In the genomic region with DNA sequence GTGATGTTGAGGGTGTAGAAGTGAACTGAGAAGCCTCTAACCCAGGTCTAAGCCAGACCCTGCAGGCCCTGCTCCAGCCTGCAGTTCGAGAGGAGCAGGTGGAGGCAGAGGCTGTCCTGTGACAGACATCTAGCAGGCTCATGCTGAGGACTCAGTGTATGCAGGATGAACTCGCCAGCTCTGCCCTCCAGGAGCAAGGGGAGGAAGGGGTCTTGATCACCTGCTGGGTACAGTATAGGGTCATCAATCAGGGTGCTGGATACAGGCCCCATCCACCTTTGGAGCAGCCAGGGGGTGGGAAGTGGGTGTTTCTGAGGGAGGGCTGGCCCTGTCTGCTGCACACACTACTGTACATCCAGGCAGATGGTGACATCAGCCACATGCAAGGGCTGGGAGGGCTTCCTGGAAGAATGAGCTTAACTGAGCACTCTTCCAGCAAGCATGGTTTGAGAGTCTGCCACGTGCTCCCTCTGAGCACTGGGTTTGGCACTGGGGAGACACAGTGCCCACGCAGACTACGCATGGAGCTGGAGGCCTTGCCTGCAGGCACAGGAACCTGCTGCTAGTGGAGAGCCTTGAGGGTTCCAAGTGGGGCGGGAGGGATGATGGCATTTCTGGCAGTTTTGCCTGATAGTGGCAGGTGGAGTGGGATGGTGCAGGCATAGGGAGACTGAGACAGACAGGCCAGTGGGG, we compare ENCODE assay signal across 22 cellular contexts. TPM values are rescaled to one million over a fixed set of nuclear protein-coding genes. Genes with fewer than 3 reads are reported as not detected.
"Had no signal": no experiment of that assay in that cellular context is flagged by ENCODE, and none has a peak within 500 bp of the region (broad histone marks: within the 10 kb centered on the region; RNA-seq: fewer than 3 reads in every experiment).

No MANE protein-coding gene starts in this region.

- H3K36me3 Mint-ChIP-seq: activated naive CD4-positive, alpha-beta T cell treated with anti-CD3 and anti-CD28 coated beads, Interleukin-2, amount 50 U/mL, for 72 hours; mesothelial cell of epicardium; WTC11 had no signal

- H3K36me3 ChIP-seq: heart left ventricle, pancreas, thyroid gland had no signal

- H3K27ac Mint-ChIP-seq: activated CD8-positive, alpha-beta T cell treated with anti-CD3 and anti-CD28 coated beads for 36 hours; activated naive CD4-positive, alpha-beta T cell treated with anti-CD3 and anti-CD28 coated beads, Interleukin-2, amount 50 U/mL, for 72 hours; mesothelial cell of epicardium; stimulated activated memory B cell treated with anti-CD40 and anti-IgM and Interleukin-4, amounts not matched to agents 10 μg/mL and 1 μg/mL and 100 μg/mL, for 72 hours; WTC11 had no signal

- H3K4me3 Mint-ChIP-seq: activated CD8-positive, alpha-beta T cell treated with anti-CD3 and anti-CD28 coated beads for 36 hours; activated T-cell treated with anti-CD3 and anti-CD28 coated beads, Interleukin-2, amount 50 U/mL, for 4 hours; central memory CD8-positive, alpha-beta T cell; mesothelial cell of epicardium; stimulated activated memory B cell treated with anti-CD40 and anti-IgM and Interleukin-4, amounts not matched to agents 10 μg/mL and 1 μg/mL and 100 μg/mL, for 72 hours; WTC11 had no signal

- H3K9me3 ChIP-seq: heart left ventricle, pancreas, thyroid gland had no signal

- ATAC-seq: activated CD8-positive, alpha-beta T cell treated with anti-CD3 and anti-CD28 coated beads for 36 hours; activated naive CD4-positive, alpha-beta T cell treated with anti-CD3 and anti-CD28 coated beads, Interleukin-2, amount 50 U/mL, for 72 hours; activated T-cell treated with anti-CD3 and anti-CD28 coated beads, Interleukin-2, amount 50 U/mL, for 4 hours; foreskin keratinocyte; heart left ventricle; pancreas; stimulated activated memory B cell treated with anti-CD40 and anti-IgM and Interleukin-4, amounts not matched to agents 10 μg/mL and 1 μg/mL and 100 μg/mL, for 72 hours; WTC11 had no signal

- DNase-seq: activated CD4-positive, alpha-beta T cell treated with anti-CD3 and anti-CD28 coated beads for 4 hours; activated CD8-positive, alpha-beta T cell treated with anti-CD3 and anti-CD28 coated beads for 36 hours; activated gamma-delta T cell; activated T-cell treated with anti-CD3 and anti-CD28 coated beads, Interleukin-2, amount 50 U/mL, for 4 hours; cortex of kidney; effector CD8-positive, alpha-beta T cell; foreskin keratinocyte; retina; stimulated activated CD4-positive, alpha-beta T cell treated with anti-CD3 and anti-CD28 coated beads, Interleukin-2, amount 100 ng/mL, for 48 hours; thyroid gland had no signal

- H3K4me1 ChIP-seq: foreskin keratinocyte had no signal

- H3K27ac ChIP-seq: foreskin keratinocyte, heart left ventricle, pancreas, thyroid gland had no signal

- H3K4me3 ChIP-seq: heart left ventricle, lung, pancreas, thyroid gland had no signal

- FAIRE-seq: pancreas, TTC549, urothelium cell line had no signal

- H3K27me3 ChIP-seq: pancreas, thyroid gland had no signal

- H3K9me3 Mint-ChIP-seq: activated CD8-positive, alpha-beta T cell treated with anti-CD3 and anti-CD28 coated beads for 36 hours; activated naive CD4-positive, alpha-beta T cell treated with anti-CD3 and anti-CD28 coated beads, Interleukin-2, amount 50 U/mL, for 72 hours; activated T-cell treated with anti-CD3 and anti-CD28 coated beads, Interleukin-2, amount 50 U/mL, for 4 hours; central memory CD8-positive, alpha-beta T cell; mesothelial cell of epicardium; stimulated activated memory B cell treated with anti-CD40 and anti-IgM and Interleukin-4, amounts not matched to agents 10 μg/mL and 1 μg/mL and 100 μg/mL, for 72 hours; WTC11 had no signal

RNA-seq across cellular contexts. Expression of gene FREY1, which starts 12.4 kb away (rescaled TPM):
- polyA plus RNA-seq: neural cell had no signal

RNA-seq across cellular contexts. Expression of gene LARGE2, which starts 27.8 kb away (rescaled TPM):
- total RNA-seq: myocyte had no signal
- polyA plus RNA-seq: neural cell had no signal
